In the genomic region with DNA sequence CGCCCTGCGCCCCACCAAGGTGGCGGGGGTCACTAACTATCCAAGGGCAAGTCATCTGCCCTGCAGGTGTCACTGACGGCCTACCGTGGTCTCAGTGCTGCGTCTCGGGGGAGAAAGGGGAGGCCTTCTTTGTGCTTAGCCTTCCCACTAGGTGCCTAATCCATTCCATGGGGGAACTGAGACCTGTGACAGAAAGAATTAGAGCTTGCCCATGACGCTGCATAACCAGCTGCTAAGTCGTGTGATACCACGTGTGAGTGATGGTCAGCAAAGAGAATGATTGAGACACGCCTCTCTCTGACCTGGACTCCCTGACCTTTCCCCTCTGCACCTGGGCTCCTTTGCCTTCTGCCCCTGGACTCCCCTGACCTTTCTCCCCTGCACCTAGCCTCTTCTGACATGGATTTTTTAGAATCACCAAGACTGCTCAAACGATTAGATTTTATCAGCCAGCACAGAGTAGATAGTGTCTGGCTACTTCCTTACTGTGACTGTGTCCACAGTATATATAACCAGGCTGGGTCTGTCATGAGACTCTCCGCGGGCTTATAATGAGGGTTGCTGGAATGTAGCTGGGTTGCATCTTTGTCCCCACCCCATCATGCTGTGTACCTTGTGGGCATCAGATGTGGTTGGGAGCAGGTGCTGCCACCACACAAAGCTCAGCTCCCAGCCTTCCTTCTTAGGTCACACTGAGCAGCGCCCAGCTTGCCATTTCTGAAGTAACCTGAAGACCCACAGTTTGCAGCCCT, we compare ENCODE assay signal across 17 cellular contexts.
DNase-seq lines count a peak whose midpoint lies in the region; ATAC-seq and TF ChIP-seq lines count a peak whose summit lies in the region.
"Had no signal": no experiment of that assay in that cellular context is flagged by ENCODE, and none has a peak within 500 bp of the region (broad histone marks: within the 10 kb centered on the region; RNA-seq: fewer than 3 reads in every experiment).

No MANE protein-coding gene starts in this region.

- intact Hi-C loops in left ventricle myocardium inferior (cut with micrococcal nuclease) (loop anchor here (10.0 kb wide), 2 partner anchors 148 to 618 kb away; no protein-coding TSS in a partner anchor), mucosa of descending colon (cut with DNase I, micrococcal nuclease) (loop anchor here in 1 of 2 donors (10.0 kb wide), 1 partner anchor 148 kb away; no protein-coding TSS in a partner anchor)

- H3K4me3 Mint-ChIP-seq in WTC11: no peak overlapping the region
- H3K4me3 Mint-ChIP-seq: GM23338, neural progenitor cell had no signal

- no peaks in the 10 kb centered on the region for H3K9me3 Mint-ChIP-seq in WTC11
- H3K9me3 Mint-ChIP-seq: GM23338, neural progenitor cell had no signal

- no peaks in the 10 kb centered on the region for H3K27me3 ChIP-seq in cardiac muscle cell
- H3K27me3 ChIP-seq in left ventricle myocardium inferior (ENCODE audit: low read depth): no peaks in the 10 kb centered on the region
- H3K27me3 ChIP-seq: colonic mucosa, neural progenitor cell, right atrium auricular region, SJSA1 had no signal

- DNase-seq in cardiac muscle cell (ENCODE audit: low read depth in 1 of 2, low spot score in 1 of 2): no peak
- DNase-seq in left ventricle myocardium inferior: no peak
- no peak for DNase-seq in WTC11 (ENCODE audit: low spot score)
- DNase-seq in mucosa of descending colon: no peak
- peak; percentile 63 for DNase-seq in ureter (ENCODE audit: low spot score)
- DNase-seq: activated CD4-positive, alpha-beta T cell treated with anti-CD3 and anti-CD28 coated beads, Interleukin-2, amount 50 U/mL, for 1 hour; colonic mucosa; DMS 273 treated with DMSO at 0.1 percent for 48 hours; NCI-H446 treated with DMSO at 0.1 percent for 48 hours; substantia nigra had no signal

- peak overlapping the region; percentile 40 for H3K27ac ChIP-seq in cardiac muscle cell
- no peak overlapping the region for H3K27ac ChIP-seq in left ventricle myocardium inferior (replicated peaks)
- H3K27ac ChIP-seq: right atrium auricular region, SJSA1 had no signal

- H3K4me3 ChIP-seq in cardiac muscle cell: no peak overlapping the region
- H3K4me3 ChIP-seq in left ventricle myocardium inferior: no peak overlapping the region
- no peak overlapping the region for H3K4me3 ChIP-seq in mucosa of descending colon
- H3K4me3 ChIP-seq: colonic mucosa, GM23338, neural progenitor cell, right atrium auricular region, SJSA1 had no signal

- CTCF ChIA-PET in WTC11 (lab: Charles Lee): interaction anchor here (2.0 kb wide), 1 partner anchor 43 kb away, joined by 8 read pairs; no protein-coding TSS in a partner anchor

- H3K4me1 ChIP-seq in cardiac muscle cell (ENCODE audit: low read depth): peaks cover 17% of the 10 kb centered on the region
- H3K4me1 ChIP-seq in left ventricle myocardium inferior: peaks cover 31% of the 10 kb centered on the region
- peaks cover 17% of the 10 kb centered on the region for H3K4me1 ChIP-seq in mucosa of descending colon (ENCODE audit: low read depth)
- H3K4me1 ChIP-seq: colonic mucosa, neural progenitor cell, SJSA1 had no signal

- H3K27ac Mint-ChIP-seq in WTC11: peak overlapping the region; percentile 35; the same call in 1 of the 2 replicates
- H3K27ac Mint-ChIP-seq: GM23338, neural progenitor cell had no signal

- POLR2A ChIA-PET in WTC11 (lab: Charles Lee): no interaction called here

- peaks cover 12% of the 10 kb centered on the region for H3K36me3 Mint-ChIP-seq in WTC11

- TF ChIP-seq CTCF in cardiac muscle cell (IDR thresholded peaks at IDR 0.05; ENCODE audit: low read depth, low read length): no peak
- no peak for TF ChIP-seq CTCF in left ventricle myocardium inferior (IDR thresholded peaks at IDR 0.05; ENCODE audit: borderline replicate concordance)
- no peak for TF ChIP-seq CTCF in WTC11 (IDR thresholded peaks at IDR 0.05)
- no peak for TF ChIP-seq CTCF in mucosa of descending colon (IDR thresholded peaks at IDR 0.05)

- H3K9me3 ChIP-seq in cardiac muscle cell (ENCODE audit: low read depth): no peaks in the 10 kb centered on the region
- H3K9me3 ChIP-seq in left ventricle myocardium inferior (replicated peaks): no peaks in the 10 kb centered on the region
- no peaks in the 10 kb centered on the region for H3K9me3 ChIP-seq in mucosa of descending colon
- H3K9me3 ChIP-seq: colonic mucosa, right atrium auricular region, SJSA1 had no signal

- ATAC-seq in WTC11: no peak
- peak; percentile 38 for ATAC-seq in mucosa of descending colon
- ATAC-seq in HG02840 (IDR thresholded peaks at IDR 0.05; ENCODE audit: low FRiP score, unreplicated experiment): no peak
- ATAC-seq in HG02642 (IDR thresholded peaks at IDR 0.05; ENCODE audit: poor library complexity, unreplicated experiment): no peak
- ATAC-seq in GM18907 (IDR thresholded peaks at IDR 0.05; ENCODE audit: unreplicated experiment): no peak

- H3K4me1 Mint-ChIP-seq in WTC11: peaks cover 23% of the 10 kb centered on the region

- H3K27me3 Mint-ChIP-seq in WTC11 (ENCODE audit: low read depth): no peaks in the 10 kb centered on the region

- H3K36me3 ChIP-seq in cardiac muscle cell: peaks cover 12% of the 10 kb centered on the region
- H3K36me3 ChIP-seq in left ventricle myocardium inferior: peaks cover 49% of the 10 kb centered on the region
- no peaks in the 10 kb centered on the region for H3K36me3 ChIP-seq in mucosa of descending colon (ENCODE audit: low read depth)

TF ChIP-seq in WTC11, 78 proteins besides CTCF, POLR2A, EP300 and RAD21:
- TF ChIP-seq, protein P1, sequence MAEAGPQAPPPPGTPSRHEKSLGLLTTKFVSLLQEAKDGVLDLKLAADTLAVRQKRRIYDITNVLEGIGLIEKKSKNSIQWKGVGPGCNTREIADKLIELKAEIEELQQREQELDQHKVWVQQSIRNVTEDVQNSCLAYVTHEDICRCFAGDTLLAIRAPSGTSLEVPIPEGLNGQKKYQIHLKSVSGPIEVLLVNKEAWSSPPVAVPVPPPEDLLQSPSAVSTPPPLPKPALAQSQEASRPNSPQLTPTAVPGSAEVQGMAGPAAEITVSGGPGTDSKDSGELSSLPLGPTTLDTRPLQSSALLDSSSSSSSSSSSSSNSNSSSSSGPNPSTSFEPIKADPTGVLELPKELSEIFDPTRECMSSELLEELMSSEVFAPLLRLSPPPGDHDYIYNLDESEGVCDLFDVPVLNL (CRISPR knock-in tag; IDR thresholded peaks at IDR 0.05; ENCODE audit: borderline replicate concordance, low read depth): no peak
- no peak for TF ChIP-seq ZNF671 (CRISPR knock-in tag; IDR thresholded peaks at IDR 0.05)
- no peak for TF ChIP-seq JAZF1 (CRISPR knock-in tag; IDR thresholded peaks at IDR 0.05)
- no peak for TF ChIP-seq HMGXB4 (CRISPR knock-in tag; IDR thresholded peaks at IDR 0.05)
- no peak for TF ChIP-seq CREB1 (CRISPR knock-in tag; IDR thresholded peaks at IDR 0.05)
- TF ChIP-seq SOX15 (CRISPR knock-in tag; IDR thresholded peaks at IDR 0.05): no peak
- TF ChIP-seq ZBTB43 (CRISPR knock-in tag; IDR thresholded peaks at IDR 0.05): no peak
- no peak for TF ChIP-seq ATF3 (CRISPR knock-in tag; conservative IDR thresholded peaks at IDR 0.05)
- TF ChIP-seq ZNF423 (CRISPR knock-in tag; IDR thresholded peaks at IDR 0.05): no peak
